8 cellular contexts compared by ENCODE assay signal in genomic region chr4:38132140-38132673, GRCh38.
DNase-seq lines count a peak whose midpoint lies in the region; TF ChIP-seq lines count a peak whose summit lies in the region.

No MANE protein-coding gene starts in this region.

- no peak overlapping the region for H3K4me3 ChIP-seq in osteoblast (ENCODE audit: insufficient read depth, low read length)

- H4K20me1 ChIP-seq in osteoblast (ENCODE audit: insufficient read depth, low read length): no peaks in the 10 kb centered on the region

- H2AFZ ChIP-seq in osteoblast (ENCODE audit: low read length): no peak overlapping the region

- H3K36me3 ChIP-seq in osteoblast (ENCODE audit: insufficient read depth, low read length): peaks cover 17% of the 10 kb centered on the region

- no peak for TF ChIP-seq CTCF in GM20000 (IDR thresholded peaks at IDR 0.05; ENCODE audit: extremely low read depth, missing control alignments)
- TF ChIP-seq CTCF in osteoblast (IDR thresholded peaks at IDR 0.05; ENCODE audit: extremely low read depth, low read depth, low read length): no peak

- DNase-seq in Ammon's horn (ENCODE audit: low spot score) (peak; percentile 70), GM20000 (ENCODE audit: low spot score) (peak; percentile 82), HPDE6-E6E7 (ENCODE audit: extremely low spot score) (peak; percentile 49), activated T-cell treated with anti-CD3 and anti-CD28 coated beads for 24 hours (ENCODE audit: low read depth) (peak; percentile 78), fibroblast of gingiva (ENCODE audit: low read depth) (peak; percentile 82), osteoblast (ENCODE audit: insufficient read length, low spot score, missing footprints) (peak; percentile 95), superior temporal gyrus (ENCODE audit: extremely low spot score) (peak; percentile 67), cerebellar cortex (ENCODE audit: low spot score) (no peak)

- H3K27me3 ChIP-seq in osteoblast (ENCODE audit: insufficient read depth, low read length): no peaks in the 10 kb centered on the region

- peak overlapping the region; percentile 95 for H3K27ac ChIP-seq in osteoblast (ENCODE audit: low read depth, low read length)

- no peaks in the 10 kb centered on the region for H3K79me2 ChIP-seq in osteoblast (ENCODE audit: insufficient read depth, low read length)

- H3K9me3 ChIP-seq in osteoblast (ENCODE audit: low read depth, low read length): no peaks in the 10 kb centered on the region

- peak overlapping the region; percentile 67 for H3K4me2 ChIP-seq in osteoblast (ENCODE audit: insufficient read depth, low read length)

- peaks cover 15% of the 10 kb centered on the region for H3K4me1 ChIP-seq in osteoblast (ENCODE audit: insufficient read depth, low read length)
